9 cellular contexts compared by ENCODE assay signal in genomic region chr18:58886864-58887612, GRCh38. TPM values are rescaled to one million over a fixed set of nuclear protein-coding genes. Genes with fewer than 3 reads are reported as not detected.
DNase-seq lines count a peak whose midpoint lies in the region; ATAC-seq and TF ChIP-seq lines count a peak whose summit lies in the region.
"Had no signal": no experiment of that assay in that cellular context is flagged by ENCODE, and none has a peak within 500 bp of the region (broad histone marks: within the 10 kb centered on the region; RNA-seq: fewer than 3 reads in every experiment).

No MANE protein-coding gene starts in this region.

- intact Hi-C loops in transverse colon (cut with DNase I; ENCODE audit: low total_unique reads): no loop called here

- peaks cover 46% of the 10 kb centered on the region for H3K27me3 Mint-ChIP-seq in activated naive CD8-positive, alpha-beta T cell treated with anti-CD3 and anti-CD28 coated beads, Interleukin-2, amount 10 ng/mL, durations not matched to agents 7 days and 5 days
- H3K27me3 Mint-ChIP-seq in activated CD4-positive, alpha-beta T cell treated with anti-CD3 and anti-CD28 coated beads, Interleukin-2, amount 10 ng/mL, durations not matched to agents 7 days and 5 days: peaks cover 11% of the 10 kb centered on the region

- POLR2A ChIA-PET in activated naive CD8-positive, alpha-beta T cell treated with anti-CD3 and anti-CD28 coated beads, Interleukin-2, amount 10 ng/mL, durations not matched to agents 7 days and 5 days (lab: Charles Lee): no interaction called here
- POLR2A ChIA-PET in activated CD4-positive, alpha-beta T cell treated with anti-CD3 and anti-CD28 coated beads, Interleukin-2, amount 10 ng/mL, durations not matched to agents 7 days and 5 days (lab: Charles Lee): no interaction called here

- no peak for TF ChIP-seq POLR2A in transverse colon (IDR thresholded peaks at IDR 0.05)

- peaks cover 13% of the 10 kb centered on the region for H3K4me1 Mint-ChIP-seq in activated naive CD8-positive, alpha-beta T cell treated with anti-CD3 and anti-CD28 coated beads, Interleukin-2, amount 10 ng/mL, durations not matched to agents 7 days and 5 days
- peaks cover 13% of the 10 kb centered on the region for H3K4me1 Mint-ChIP-seq in activated CD4-positive, alpha-beta T cell treated with anti-CD3 and anti-CD28 coated beads, Interleukin-2, amount 10 ng/mL, durations not matched to agents 7 days and 5 days

- no peak for TF ChIP-seq CTCF in transverse colon (IDR thresholded peaks at IDR 0.05)

- H3K27ac Mint-ChIP-seq in activated naive CD8-positive, alpha-beta T cell treated with anti-CD3 and anti-CD28 coated beads, Interleukin-2, amount 10 ng/mL, durations not matched to agents 7 days and 5 days: no peak overlapping the region
- no peak overlapping the region for H3K27ac Mint-ChIP-seq in activated CD4-positive, alpha-beta T cell treated with anti-CD3 and anti-CD28 coated beads, Interleukin-2, amount 10 ng/mL, durations not matched to agents 7 days and 5 days

- H3K27ac ChIP-seq in layer of hippocampus (ENCODE audit: low read depth, low read length) (peak overlapping the region; percentile 72), transverse colon (peak overlapping the region; percentile 54 to 76 (median 72))
- H3K27ac ChIP-seq: 22Rv1 had no signal

- peaks cover 2% of the 10 kb centered on the region for H3K36me3 Mint-ChIP-seq in activated naive CD8-positive, alpha-beta T cell treated with anti-CD3 and anti-CD28 coated beads, Interleukin-2, amount 10 ng/mL, durations not matched to agents 7 days and 5 days
- H3K36me3 Mint-ChIP-seq in activated CD4-positive, alpha-beta T cell treated with anti-CD3 and anti-CD28 coated beads, Interleukin-2, amount 10 ng/mL, durations not matched to agents 7 days and 5 days (ENCODE audit: low read depth): no peaks in the 10 kb centered on the region

- H3K4me3 Mint-ChIP-seq in activated naive CD8-positive, alpha-beta T cell treated with anti-CD3 and anti-CD28 coated beads, Interleukin-2, amount 10 ng/mL, durations not matched to agents 7 days and 5 days: peak overlapping the region; percentile 12
- no peak overlapping the region for H3K4me3 Mint-ChIP-seq in activated CD4-positive, alpha-beta T cell treated with anti-CD3 and anti-CD28 coated beads, Interleukin-2, amount 10 ng/mL, durations not matched to agents 7 days and 5 days

- no peaks in the 10 kb centered on the region for H3K9me3 Mint-ChIP-seq in activated naive CD8-positive, alpha-beta T cell treated with anti-CD3 and anti-CD28 coated beads, Interleukin-2, amount 10 ng/mL, durations not matched to agents 7 days and 5 days
- no peaks in the 10 kb centered on the region for H3K9me3 Mint-ChIP-seq in activated CD4-positive, alpha-beta T cell treated with anti-CD3 and anti-CD28 coated beads, Interleukin-2, amount 10 ng/mL, durations not matched to agents 7 days and 5 days

- in situ Hi-C loops in transverse colon (cut with MboI; ENCODE audit: low pct_ligation_motif_present in 1 of 4, low pct_unique_long_range_greater_than_20kb in 1 of 4, low sequenced_read_pairs in 3 of 4): no loop called here

- H3K27me3 ChIP-seq in layer of hippocampus (ENCODE audit: control insufficient read depth, insufficient read depth, low read length) (no peaks in the 10 kb centered on the region), transverse colon (no peaks in the 10 kb centered on the region)

- H3K4me3 ChIP-seq in transverse colon: no peak overlapping the region

- no peaks in the 10 kb centered on the region for H3K36me3 ChIP-seq in transverse colon

- no peak for TF ChIP-seq EP300 in transverse colon (IDR thresholded peaks at IDR 0.05; ENCODE audit: low read depth)

- DNase-seq in NOMO-1 treated with DMSO at 0.1 percent for 48 hours (lab: John Stamatoyannopoulos, UW; ENCODE audit: unreplicated experiment) (peak; percentile 64), NOMO-1 (lab: John Stamatoyannopoulos, UW; ENCODE audit: unreplicated experiment in 2 of 2) (no peak), transverse colon (no peak), anterior cingulate cortex (lab: John Stamatoyannopoulos, UW) (no peak)
- no peak for DNase-seq in activated naive CD8-positive, alpha-beta T cell treated with anti-CD3 and anti-CD28 coated beads, Interleukin-2, amount 10 ng/mL, durations not matched to agents 7 days and 5 days
- DNase-seq in activated CD4-positive, alpha-beta T cell treated with anti-CD3 and anti-CD28 coated beads, Interleukin-2, amount 10 ng/mL, durations not matched to agents 7 days and 5 days: no peak

- CTCF ChIA-PET in activated CD4-positive, alpha-beta T cell treated with anti-CD3 and anti-CD28 coated beads, Interleukin-2, amount 10 ng/mL, durations not matched to agents 7 days and 5 days (lab: Charles Lee): no interaction called here

- ATAC-seq in activated naive CD8-positive, alpha-beta T cell treated with anti-CD3 and anti-CD28 coated beads, Interleukin-2, amount 10 ng/mL, durations not matched to agents 7 days and 5 days (ENCODE audit: low read depth): no peak
- no peak for ATAC-seq in HG03521 (IDR thresholded peaks at IDR 0.05; ENCODE audit: unreplicated experiment)

- H3K9me3 ChIP-seq in transverse colon: no peaks in the 10 kb centered on the region

- WGBS in transverse colon (ENCODE audit: low coverage in 1 of 2), 2 donors: 67 to 77% methylated on average over 4 to 8 of the region's 8 CpGs

- peaks cover 0 to 30% (median 4%) of the 10 kb centered on the region in 4 donors for H3K4me1 ChIP-seq in transverse colon

RNA-seq across cellular contexts. Expression of gene ZNF532, which starts 22.4 kb away (rescaled TPM):
- total RNA-seq in activated naive CD8-positive, alpha-beta T cell treated with anti-CD3 and anti-CD28 coated beads, Interleukin-2, amount 10 ng/mL, durations not matched to agents 7 days and 5 days: 1 to 10 TPM; 4.0 to 4.8 TPM
- 10 to 100 TPM; 16.2 to 26.9 (median 22.7) TPM for total RNA-seq in transverse colon
- total RNA-seq in activated CD4-positive, alpha-beta T cell treated with anti-CD3 and anti-CD28 coated beads, Interleukin-2, amount 10 ng/mL, durations not matched to agents 7 days and 5 days: 1 to 10 TPM; 2.7 to 2.8 TPM
